19 cellular contexts compared by ENCODE assay signal in the genomic region with DNA sequence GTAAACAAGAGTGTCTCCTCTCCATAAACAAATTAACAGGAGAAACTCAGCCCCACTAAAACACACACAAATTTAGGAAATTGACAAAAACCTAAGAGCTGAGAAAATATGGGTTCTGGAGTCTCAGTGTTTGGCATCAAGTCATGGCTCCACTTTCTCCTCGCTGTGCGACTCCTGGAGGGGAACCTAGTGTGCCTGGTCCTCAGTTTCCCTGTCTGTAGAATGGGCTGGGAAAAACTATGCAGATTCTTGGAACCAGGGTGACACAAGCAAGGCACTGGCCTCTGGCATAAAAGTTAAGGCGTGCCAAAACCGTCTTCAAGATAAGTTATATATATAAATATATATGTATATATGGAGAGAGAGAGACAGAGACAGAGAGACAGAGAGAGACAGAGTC.
DNase-seq lines count a peak whose midpoint lies in the region; ATAC-seq, FAIRE-seq and TF ChIP-seq lines count a peak whose summit lies in the region.
"Had no signal": no experiment of that assay in that cellular context is flagged by ENCODE, and none has a peak within 500 bp of the region (broad histone marks: within the 10 kb centered on the region; RNA-seq: fewer than 3 reads in every experiment).

No MANE protein-coding gene starts in this region.

- TF ChIP-seq POLR2A in GM12878 (IDR thresholded peaks at IDR 0.05; ENCODE audit: low read depth, low read length): no peak

- TF ChIP-seq RAD21 in GM12878 (IDR thresholded peaks at IDR 0.05; ENCODE audit: insufficient read depth, low read depth, low read length): no peak

- TF ChIP-seq CTCF in GM12878 (IDR thresholded peaks at IDR 0.05 in 2 of 3, conservative IDR thresholded peaks at IDR 0.05 in 1 of 3; ENCODE audit: control insufficient read depth in 2 of 3, extremely low read depth in 1 of 3, insufficient read depth in 1 of 3, low read depth in 3 of 3, low read length in 3 of 3) (no peak), pancreas (IDR thresholded peaks at IDR 0.05) (no peak)

- FAIRE-seq in GM12878 (lab: Jason Lieb, UNC) (no peak), pancreas (lab: Jason Lieb, UNC) (no peak)
- FAIRE-seq: H54 had no signal

- in situ Hi-C loops in GM12878 (cut with MboI): no loop called here

- RAD21 ChIA-PET in GM12878 (lab: Charles Lee; ENCODE audit: unreplicated experiment): interaction anchor here (1.2 to 1.3 kb wide), 2 partner anchors 9 to 84 kb away, joined by 3 to 5 read pairs; partner anchors contain the start of gene INSR

- ATAC-seq in GM12878: no peak
- no peak for ATAC-seq in pancreas
- ATAC-seq in GM21825 (IDR thresholded peaks at IDR 0.05; ENCODE audit: unreplicated experiment): no peak
- no peak for ATAC-seq in GM18867 (IDR thresholded peaks at IDR 0.05; ENCODE audit: unreplicated experiment)

- H3K4me1 ChIP-seq in BLaER1 (peaks cover 96% of the 10 kb centered on the region), GM12878 (ENCODE audit: control insufficient read depth, insufficient read depth, low read length) (peaks cover 47% of the 10 kb centered on the region), pancreas (peaks cover 51 to 73% (median 69%) of the 10 kb centered on the region in 3 donors)

- H3K9ac ChIP-seq in BLaER1 (no peak overlapping the region), GM12878 (ENCODE audit: control insufficient read depth, insufficient read depth, low read length) (no peak overlapping the region)
- H3K9ac ChIP-seq: BLaER1 treated with 17β-estradiol and CSF1 and Interleukin-3, amounts not matched to agents 10 nM and 100 nM had no signal

- peak overlapping the region; percentile 28 for H3K4me2 ChIP-seq in BLaER1
- H3K4me2 ChIP-seq in GM12878 (ENCODE audit: control insufficient read depth, insufficient read depth): peak overlapping the region; percentile 13; the same call in 1 of the 2 replicates

- H3K27me3 ChIP-seq in BLaER1 (no peaks in the 10 kb centered on the region), GM12878 (replicated peaks in 1 of 2; ENCODE audit: control insufficient read depth in 2 of 2, insufficient read depth in 2 of 2, low read length in 1 of 2) (no peaks in the 10 kb centered on the region), pancreas (no peaks in the 10 kb centered on the region)
- H3K27me3 ChIP-seq: BLaER1 treated with 17β-estradiol and CSF1 and Interleukin-3, amounts not matched to agents 10 nM and 100 nM had no signal

- H3K4me3 ChIP-seq in BLaER1 (no peak overlapping the region), GM12878 (no peak overlapping the region), pancreas (no peak overlapping the region)
- H3K4me3 ChIP-seq: BLaER1 treated with 17β-estradiol and CSF1 and Interleukin-3, amounts not matched to agents 10 nM and 100 nM; HAP-1 had no signal

- DNase-seq in GM12878 (ENCODE audit: low read depth, low spot score) (no peak), dedifferentiated amniotic fluid mesenchymal stem cell (ENCODE audit: extremely low spot score) (peak; percentile 9), pancreas (peak in 1 of 6 donors; percentile 14), dermis blood vessel endothelial cell (no peak), NAMALWA (ENCODE audit: low spot score) (no peak)
- DNase-seq: Calu3; CD4-positive, alpha-beta T cell; CD8-positive, alpha-beta memory T cell; DMS53; DMS79 treated with DMSO at 0.1 percent for 48 hours; GF-D8; GOT3; HFFc6 had no signal

- CTCF ChIA-PET in GM12878 (lab: Yijun Ruan, JAX): interaction anchor here (1.6 to 1.9 kb wide), 2 partner anchors 10 to 116 kb away, joined by 4 to 5 read pairs; no protein-coding TSS in a partner anchor

- peaks cover 56% of the 10 kb centered on the region for H3K79me2 ChIP-seq in GM12878 (ENCODE audit: control insufficient read depth, insufficient read depth, low read length)

- H3K27ac ChIP-seq in BLaER1: no peak overlapping the region
- H3K27ac ChIP-seq in GM12878 (ENCODE audit: control insufficient read depth, insufficient read depth): peak overlapping the region; percentile 35; the same call in 1 of the 2 replicates
- H3K27ac ChIP-seq in pancreas: peak overlapping the region; percentile 73 to 93 (median 85)

- intact Hi-C loops in GM12878 (cut with micrococcal nuclease; ENCODE audit: unreplicated experiment) (loop anchor here (5.0 kb wide), 1 partner anchor 82 kb away; the partner anchor contains the start of gene INSR), pancreas (cut with DNase I) (loop anchor here in 1 of 3 donors (5.0 kb wide), 1 partner anchor 82 kb away; the partner anchor contains the start of gene INSR)

- POLR2A ChIA-PET in GM12878 (lab: Charles Lee): interaction anchor here (0.7 to 3.0 kb wide), 4 partner anchors 9 to 197 kb away, joined by 3 to 21 read pairs (median 4); no protein-coding TSS in a partner anchor

- no peak overlapping the region for H2AFZ ChIP-seq in GM12878 (ENCODE audit: control insufficient read depth, low read depth, low read length)

- H4K20me1 ChIP-seq in BLaER1 (peaks cover 98% of the 10 kb centered on the region), GM12878 (ENCODE audit: control insufficient read depth, insufficient read depth) (no peaks in the 10 kb centered on the region)

- WGBS in GM12878 (ENCODE audit: insufficient coverage, insufficient replicate concordance, low lambda C conversion rate, missing lambda C conversion rate): 77% methylated on average over 4 of the region's 4 CpGs
- 70 to 72% methylated on average over 4 of the region's 4 CpGs for WGBS in pancreas, 2 donors

- SMC1A ChIA-PET in GM12878 (lab: Charles Lee; ENCODE audit: uncharacterized antibody, unreplicated experiment): interaction anchor here (0.9 to 1.7 kb wide), 6 partner anchors 9 to 63 kb away, joined by 3 to 9 read pairs (median 4); no protein-coding TSS in a partner anchor

- H3K9me3 ChIP-seq in BLaER1 (peaks cover 4% of the 10 kb centered on the region; the same call in 1 of the 2 replicates), GM12878 (replicated peaks; ENCODE audit: control insufficient read depth, insufficient read depth, low read length) (no peaks in the 10 kb centered on the region; the same call in 2 of the 3 replicates), pancreas (no peaks in the 10 kb centered on the region)
- H3K9me3 ChIP-seq: HAP-1 had no signal

- peaks cover 62% of the 10 kb centered on the region for H3K36me3 ChIP-seq in BLaER1
- H3K36me3 ChIP-seq in GM12878 (ENCODE audit: control insufficient read depth in 2 of 2, insufficient read depth in 2 of 2, low read length in 1 of 2): peaks cover 0 to 2% of the 10 kb centered on the region in 2 experiments; a peak in 2 of 4 replicates
- no peaks in the 10 kb centered on the region for H3K36me3 ChIP-seq in pancreas
- H3K36me3 ChIP-seq: HAP-1 had no signal

- no peak for TF ChIP-seq EP300 in GM12878 (IDR thresholded peaks at IDR 0.05; ENCODE audit: borderline replicate concordance in 1 of 2, control insufficient read depth in 1 of 2, low read depth in 2 of 2, low read length in 2 of 2)

- no TSS peak for BruUV-seq in GM12878 (replicated peaks; lab: Mats Ljungman, UMichigan)

TF ChIP-seq in GM12878, 131 proteins besides CTCF, POLR2A, EP300 and RAD21:
- TF ChIP-seq RBBP5 (conservative IDR thresholded peaks at IDR 0.05) (no peak), ZNF217 (IDR thresholded peaks at IDR 0.05) (0 out of 2 replicates have a peak, but pooled peaks have one; percentile 11)
- TF ChIP-seq, protein P1, sequence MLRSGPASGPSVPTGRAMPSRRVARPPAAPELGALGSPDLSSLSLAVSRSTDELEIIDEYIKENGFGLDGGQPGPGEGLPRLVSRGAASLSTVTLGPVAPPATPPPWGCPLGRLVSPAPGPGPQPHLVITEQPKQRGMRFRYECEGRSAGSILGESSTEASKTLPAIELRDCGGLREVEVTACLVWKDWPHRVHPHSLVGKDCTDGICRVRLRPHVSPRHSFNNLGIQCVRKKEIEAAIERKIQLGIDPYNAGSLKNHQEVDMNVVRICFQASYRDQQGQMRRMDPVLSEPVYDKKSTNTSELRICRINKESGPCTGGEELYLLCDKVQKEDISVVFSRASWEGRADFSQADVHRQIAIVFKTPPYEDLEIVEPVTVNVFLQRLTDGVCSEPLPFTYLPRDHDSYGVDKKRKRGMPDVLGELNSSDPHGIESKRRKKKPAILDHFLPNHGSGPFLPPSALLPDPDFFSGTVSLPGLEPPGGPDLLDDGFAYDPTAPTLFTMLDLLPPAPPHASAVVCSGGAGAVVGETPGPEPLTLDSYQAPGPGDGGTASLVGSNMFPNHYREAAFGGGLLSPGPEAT (IDR thresholded peaks at IDR 0.05; ENCODE audit: low read depth): 0 out of 2 replicates have a peak, but pooled peaks have one; percentile 42
TF ChIP-seq in GM12878: peak in this region for 2.
